25 cellular contexts compared by ENCODE assay signal in the genomic region with DNA sequence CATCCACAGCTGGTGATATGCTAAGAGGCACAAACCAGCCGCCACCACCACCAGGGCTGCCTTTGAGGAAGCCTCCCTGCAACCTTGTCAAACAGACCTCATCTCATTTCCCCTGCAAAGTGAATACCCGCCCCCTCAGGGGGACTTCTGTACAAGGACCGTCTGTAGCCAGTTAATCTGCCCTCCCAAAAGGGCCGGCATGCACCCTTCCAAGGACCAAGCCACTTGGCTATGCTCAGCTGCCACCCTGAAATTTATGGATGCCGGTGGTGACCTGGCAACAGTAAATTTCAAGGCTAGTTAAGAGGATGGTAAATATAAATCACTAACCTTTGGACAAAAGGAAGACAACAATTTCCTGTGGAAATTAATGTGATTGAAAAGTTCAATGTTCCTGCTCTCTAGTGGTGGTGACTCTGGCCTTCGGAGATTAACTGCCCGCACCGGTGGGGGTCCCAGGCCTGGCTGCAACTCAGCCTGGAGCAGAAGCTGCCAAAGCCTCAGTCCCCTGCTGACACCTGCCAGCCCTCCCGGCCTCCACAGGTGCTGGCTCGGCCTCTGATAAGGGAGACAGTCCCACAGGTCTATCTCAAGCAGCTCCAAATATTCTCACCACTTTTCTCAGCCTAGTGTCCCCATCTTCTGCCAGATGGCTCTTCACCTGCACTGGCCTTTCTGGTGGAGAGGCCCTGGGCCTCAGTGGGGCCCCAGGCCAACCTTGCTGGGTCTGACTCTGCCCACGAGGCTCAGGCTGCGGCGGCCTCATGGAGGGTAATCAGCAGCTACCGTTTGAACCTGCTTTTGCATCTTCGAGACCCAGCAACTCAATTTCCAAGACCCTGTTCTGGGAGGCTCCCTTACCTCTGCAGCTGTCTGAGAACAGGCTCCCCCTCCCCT. TPM values are rescaled to one million over a fixed set of nuclear protein-coding genes. Genes with fewer than 3 reads are reported as not detected.
DNase-seq lines count a peak whose midpoint lies in the region; ATAC-seq, FAIRE-seq and TF ChIP-seq lines count a peak whose summit lies in the region.
"Had no signal": no experiment of that assay in that cellular context is flagged by ENCODE, and none has a peak within 500 bp of the region (broad histone marks: within the 10 kb centered on the region; RNA-seq: fewer than 3 reads in every experiment).

No MANE protein-coding gene starts in this region.

- WGBS in liver: 58% methylated on average over 15 of the region's 15 CpGs

- H3K27me3 ChIP-seq in GM23338 (ENCODE audit: insufficient read depth) (no peaks in the 10 kb centered on the region), liver (ENCODE audit: control insufficient read depth in 4 of 4, insufficient read depth in 4 of 4, low read length in 3 of 4) (no peaks in the 10 kb centered on the region)
- H3K27me3 ChIP-seq: upper lobe of right lung had no signal

- no peaks in the 10 kb centered on the region for H3K79me2 ChIP-seq in GM23338 (replicated peaks; ENCODE audit: insufficient read depth)

- no peak overlapping the region for H3K9ac ChIP-seq in liver (ENCODE audit: low read depth in 1 of 2, low read length in 2 of 2)

- H3K36me3 Mint-ChIP-seq in GM23338 (ENCODE audit: low read depth): no peaks in the 10 kb centered on the region

- no peaks in the 10 kb centered on the region for H3F3A ChIP-seq in GM23338 (replicated peaks; ENCODE audit: low read depth)

- H3K36me3 ChIP-seq in GM23338 (ENCODE audit: insufficient read depth): no peaks in the 10 kb centered on the region
- peaks cover 0 to 4% (median under 1%) of the 10 kb centered on the region in 4 donors for H3K36me3 ChIP-seq in liver (ENCODE audit: control insufficient read depth in 4 of 4, insufficient read depth in 3 of 4, low read depth in 1 of 4, low read length in 3 of 4)
- H3K36me3 ChIP-seq: upper lobe of right lung had no signal

- H4K20me1 ChIP-seq in GM23338 (replicated peaks; ENCODE audit: insufficient read depth): no peaks in the 10 kb centered on the region

- peak; percentile 79 for DNase-seq in COLO668 (lab: John Stamatoyannopoulos, UW; ENCODE audit: unreplicated experiment)
- DNase-seq in GM23338 (ENCODE audit: low spot score): no peak
- DNase-seq in NCI-H1105 treated with DMSO at 0.1 percent for 48 hours (lab: John Stamatoyannopoulos, UW): no peak
- no peak for DNase-seq in HTR-8/SVneo (ENCODE audit: insufficient read length, low spot score)
- DNase-seq in frontal cortex (ENCODE audit: low spot score in 2 of 2): no peak
- DNase-seq: activated CD8-positive, alpha-beta memory T cell treated with anti-CD3 and anti-CD28 coated beads for 24 hours; activated naive CD4-positive, alpha-beta T cell; activated T-cell treated with anti-CD3 and anti-CD28 coated beads, Interleukin-2, amount 50 U/mL, for 24 hours; C1 segment of cervical spinal cord; Calu3; cortex of kidney; KBM-7; kidney glomerular epithelial cell; mesenchymal stem cell; MM.1S; NCI-H2081 treated with DMSO at 0.1 percent for 48 hours; NCI-H526; occipital lobe; SHP77 treated with DMSO at 0.1 percent for 48 hours; stimulated activated CD4-positive, alpha-beta T cell treated with anti-CD3 and anti-CD28 coated beads, Interleukin-4, amount 100 ng/mL, for 4 hours; upper lobe of right lung had no signal

- no peak overlapping the region for H3K4me2 ChIP-seq in GM23338

- H3K4me1 Mint-ChIP-seq in GM23338: peaks cover 9% of the 10 kb centered on the region

- H3K27ac ChIP-seq in GM23338 (ENCODE audit: low read depth) (no peak overlapping the region), VCaP (peak overlapping the region; percentile 22; the same call in 1 of the 2 replicates), liver (ENCODE audit: low read depth in 1 of 2, low read length in 2 of 2) (peak overlapping the region; percentile 74 to 75)
- H3K27ac ChIP-seq: upper lobe of right lung had no signal

- no peaks in the 10 kb centered on the region for H3K9me3 ChIP-seq in liver (ENCODE audit: control insufficient read depth in 4 of 4, low read length in 3 of 4)
- H3K9me3 ChIP-seq: upper lobe of right lung had no signal

- no peak overlapping the region for H3K4me3 Mint-ChIP-seq in GM23338
- H3K4me3 Mint-ChIP-seq: activated T-cell treated with anti-CD3 and anti-CD28 coated beads, Interleukin-2, amount 50 U/mL, for 24 hours had no signal

- no peak overlapping the region for H2AFZ ChIP-seq in GM23338

- TF ChIP-seq CTCF in GM23338 (conservative IDR thresholded peaks at IDR 0.05; ENCODE audit: low read depth in 2 of 2) (no peak), VCaP (conservative IDR thresholded peaks at IDR 0.05) (no peak), liver (IDR thresholded peaks at IDR 0.05; ENCODE audit: low read depth, low read length, missing input control) (no peak)

- no peaks in the 10 kb centered on the region for H3K27me3 Mint-ChIP-seq in GM23338 (ENCODE audit: insufficient read depth, low read depth, poor library complexity)
- H3K27me3 Mint-ChIP-seq: activated T-cell treated with anti-CD3 and anti-CD28 coated beads, Interleukin-2, amount 50 U/mL, for 24 hours had no signal

- TF ChIP-seq RAD21 in liver (IDR thresholded peaks at IDR 0.05): no peak

- FAIRE-seq in HTR-8/SVneo (lab: Jason Lieb, UNC) (no peak), frontal cortex (lab: Jason Lieb, UNC) (no peak)

- no peak overlapping the region for H3K27ac Mint-ChIP-seq in GM23338
- H3K27ac Mint-ChIP-seq: activated T-cell treated with anti-CD3 and anti-CD28 coated beads, Interleukin-2, amount 50 U/mL, for 24 hours had no signal

- H3K4me3 ChIP-seq in GM23338 (no peak overlapping the region), liver (ENCODE audit: low read depth in 1 of 3, low read length in 3 of 3) (no peak overlapping the region)
- H3K4me3 ChIP-seq: upper lobe of right lung had no signal

- ATAC-seq in GM23338: peak; percentile 24; the same call in 2 of the 3 replicates
- ATAC-seq: HCT116, upper lobe of right lung had no signal

- H3K4me1 ChIP-seq in GM23338 (ENCODE audit: insufficient read depth): no peaks in the 10 kb centered on the region
- peaks cover 9 to 33% (median 17%) of the 10 kb centered on the region in 4 donors for H3K4me1 ChIP-seq in liver (ENCODE audit: control insufficient read depth in 4 of 4, insufficient read depth in 4 of 4, low read length in 3 of 4)

- no peaks in the 10 kb centered on the region for H3K9me2 ChIP-seq in GM23338 (ENCODE audit: insufficient read depth)

- no peaks in the 10 kb centered on the region for H3K9me3 Mint-ChIP-seq in GM23338
- H3K9me3 Mint-ChIP-seq: activated T-cell treated with anti-CD3 and anti-CD28 coated beads, Interleukin-2, amount 50 U/mL, for 24 hours had no signal

TF ChIP-seq in GM23338, 12 proteins besides CTCF, POLR2A, EP300 and RAD21 (continues in another document):
- TF ChIP-seq NANOG (IDR thresholded peaks at IDR 0.05; ENCODE audit: borderline replicate concordance): no peak
- no peak for TF ChIP-seq EZH2 (IDR thresholded peaks at IDR 0.05; ENCODE audit: low read depth, unreplicated experiment)

TF ChIP-seq in liver, 16 proteins besides CTCF, POLR2A, EP300 and RAD21 (continues in another document):
- TF ChIP-seq, protein P1, sequence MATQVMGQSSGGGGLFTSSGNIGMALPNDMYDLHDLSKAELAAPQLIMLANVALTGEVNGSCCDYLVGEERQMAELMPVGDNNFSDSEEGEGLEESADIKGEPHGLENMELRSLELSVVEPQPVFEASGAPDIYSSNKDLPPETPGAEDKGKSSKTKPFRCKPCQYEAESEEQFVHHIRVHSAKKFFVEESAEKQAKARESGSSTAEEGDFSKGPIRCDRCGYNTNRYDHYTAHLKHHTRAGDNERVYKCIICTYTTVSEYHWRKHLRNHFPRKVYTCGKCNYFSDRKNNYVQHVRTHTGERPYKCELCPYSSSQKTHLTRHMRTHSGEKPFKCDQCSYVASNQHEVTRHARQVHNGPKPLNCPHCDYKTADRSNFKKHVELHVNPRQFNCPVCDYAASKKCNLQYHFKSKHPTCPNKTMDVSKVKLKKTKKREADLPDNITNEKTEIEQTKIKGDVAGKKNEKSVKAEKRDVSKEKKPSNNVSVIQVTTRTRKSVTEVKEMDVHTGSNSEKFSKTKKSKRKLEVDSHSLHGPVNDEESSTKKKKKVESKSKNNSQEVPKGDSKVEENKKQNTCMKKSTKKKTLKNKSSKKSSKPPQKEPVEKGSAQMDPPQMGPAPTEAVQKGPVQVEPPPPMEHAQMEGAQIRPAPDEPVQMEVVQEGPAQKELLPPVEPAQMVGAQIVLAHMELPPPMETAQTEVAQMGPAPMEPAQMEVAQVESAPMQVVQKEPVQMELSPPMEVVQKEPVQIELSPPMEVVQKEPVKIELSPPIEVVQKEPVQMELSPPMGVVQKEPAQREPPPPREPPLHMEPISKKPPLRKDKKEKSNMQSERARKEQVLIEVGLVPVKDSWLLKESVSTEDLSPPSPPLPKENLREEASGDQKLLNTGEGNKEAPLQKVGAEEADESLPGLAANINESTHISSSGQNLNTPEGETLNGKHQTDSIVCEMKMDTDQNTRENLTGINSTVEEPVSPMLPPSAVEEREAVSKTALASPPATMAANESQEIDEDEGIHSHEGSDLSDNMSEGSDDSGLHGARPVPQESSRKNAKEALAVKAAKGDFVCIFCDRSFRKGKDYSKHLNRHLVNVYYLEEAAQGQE (IDR thresholded peaks at IDR 0.05): no peak
- TF ChIP-seq ZBTB33 (IDR thresholded peaks at IDR 0.05) (no peak), SP1 (IDR thresholded peaks at IDR 0.05) (peak; percentile 56), JUND (IDR thresholded peaks at IDR 0.05) (no peak), HNF4A (conservative IDR thresholded peaks at IDR 0.05) (peak; percentile 45 to 57)

RNA-seq across cellular contexts. Expression of gene TMEM53, which starts 12.2 kb away (rescaled TPM):
- total RNA-seq in GM23338 (2014; rRNA removed; shearing (Covaris generic)): 4.3 and 20.8 TPM in 2 replicates
- polyA plus RNA-seq in GM23338 (2016; fragmentation: Nextera tagmentation; extraction: Ambion mirVana): 10.6 and 15.4 TPM in 2 replicates
- 10 to 100 TPM in 1 of 2 donors, 1 to 10 TPM in 1; 9.9 to 23.6 TPM for total RNA-seq in liver
- polyA plus RNA-seq in liver: 10 to 100 TPM; 35.2 to 89.2 TPM
- total RNA-seq in frontal cortex: 4.9 TPM

RNA-seq across cellular contexts. Expression of gene ARMH1, which starts 12.5 kb away (rescaled TPM):
- 0.31 and 0.62 TPM in 2 replicates for total RNA-seq in GM23338 (2014; rRNA removed; shearing (Covaris generic))
- 1.0 TPM in 1 of 2 replicates, not detected in the other for polyA plus RNA-seq in GM23338 (2016; fragmentation: Nextera tagmentation; extraction: Ambion mirVana)
- total RNA-seq in liver: 10 to 100 TPM in 1 of 2 donors, 1 to 10 TPM in 1; 3.0 to 20.3 TPM
- polyA plus RNA-seq in liver: 1 to 10 TPM; 2.2 to 8.0 TPM
- total RNA-seq in frontal cortex: 4.5 TPM
- total RNA-seq: glomerular endothelial cell had no signal
